8 cellular contexts compared by ENCODE assay signal in the genomic region with DNA sequence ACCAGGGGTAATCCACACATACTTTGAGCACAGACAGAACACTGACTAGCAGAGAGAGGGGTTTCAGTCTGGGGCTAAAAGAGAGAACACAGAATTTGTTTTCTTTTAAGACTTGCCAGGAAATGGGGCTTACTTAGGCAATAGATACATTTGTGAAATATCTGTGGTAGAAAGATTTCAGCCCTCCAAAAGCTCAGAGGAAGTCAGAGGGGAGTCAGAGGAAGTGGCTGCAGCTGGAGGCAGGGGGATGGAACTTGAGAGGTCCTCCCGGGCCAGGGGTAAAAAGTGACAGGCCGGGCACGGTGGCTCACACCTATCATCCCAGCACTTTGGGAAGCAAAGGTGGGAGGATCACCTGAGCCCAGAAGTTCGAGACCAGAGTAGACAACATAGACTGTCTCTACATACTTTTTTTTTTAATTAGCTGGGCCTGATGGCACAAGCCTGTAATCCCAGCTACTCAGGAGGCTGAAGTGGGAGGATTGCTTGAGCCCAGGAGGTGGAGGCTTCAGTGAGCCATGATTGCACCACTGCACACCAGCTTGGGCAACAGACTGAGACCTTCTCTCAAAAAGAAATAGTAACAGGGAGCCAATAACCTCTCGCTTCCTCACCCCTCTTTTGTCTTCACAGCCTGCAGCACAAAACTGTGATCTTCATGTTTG. TPM values are rescaled to one million over a fixed set of nuclear protein-coding genes. Genes with fewer than 3 reads are reported as not detected.
DNase-seq lines count a peak whose midpoint lies in the region; ATAC-seq and TF ChIP-seq lines count a peak whose summit lies in the region.

No MANE protein-coding gene starts in this region.

- no peak overlapping the region for H3K4me3 ChIP-seq in AG04450 (ENCODE audit: low read depth, low read length)

- no peaks in the 10 kb centered on the region for H3K27me3 ChIP-seq in AG04450 (ENCODE audit: control insufficient read depth, insufficient read depth, low read length)

- ATAC-seq in GM19043 (IDR thresholded peaks at IDR 0.05; ENCODE audit: low read depth, unreplicated experiment): peak; percentile 30
- ATAC-seq in GM19328 (IDR thresholded peaks at IDR 0.05; ENCODE audit: unreplicated experiment): no peak

- H3K9me3 ChIP-seq in AG04450 (ENCODE audit: control insufficient read depth, insufficient read depth, low read length): peaks cover 11% of the 10 kb centered on the region

- TF ChIP-seq CTCF in AG04450 (IDR thresholded peaks at IDR 0.05; ENCODE audit: low read depth, low read length) (no peak), glutamatergic neuron (IDR thresholded peaks at IDR 0.05; ENCODE audit: partially characterized antibody, unreplicated experiment) (no peak)

- CTCF ChIA-PET in AG04450 (lab: Charles Lee): no interaction called here

- H3K27ac ChIP-seq in AG04450 (ENCODE audit: low read depth, low read length): peak overlapping the region; percentile 83

- peaks cover 7% of the 10 kb centered on the region for H3K36me3 Mint-ChIP-seq in glutamatergic neuron (ENCODE audit: unreplicated experiment)

- peaks cover 8% of the 10 kb centered on the region for H3K27me3 Mint-ChIP-seq in glutamatergic neuron (ENCODE audit: unreplicated experiment)

- H3K27ac Mint-ChIP-seq in glutamatergic neuron (ENCODE audit: unreplicated experiment): no peak overlapping the region

- H3K4me1 Mint-ChIP-seq in glutamatergic neuron (ENCODE audit: low read depth, unreplicated experiment): no peaks in the 10 kb centered on the region

- no peak overlapping the region for H3K4me3 Mint-ChIP-seq in glutamatergic neuron (ENCODE audit: unreplicated experiment)

- H3K9me3 Mint-ChIP-seq in glutamatergic neuron (ENCODE audit: unreplicated experiment): peaks cover 2% of the 10 kb centered on the region

- DNase-seq in AG04450 (ENCODE audit: low read depth, low spot score): peak; percentile 49
- peak; percentile 77 for DNase-seq in SIG-M5 (lab: John Stamatoyannopoulos, UW)
- DNase-seq in germinal center (ENCODE audit: low spot score): peak; percentile 31
- no peak for DNase-seq in COLO668 (lab: John Stamatoyannopoulos, UW; ENCODE audit: unreplicated experiment)
- no peak for DNase-seq in glutamatergic neuron
- DNase-seq in HUDEP-2 (lab: John Stamatoyannopoulos, UW; ENCODE audit: unreplicated experiment in 76 of 76): no peak

- POLR2A ChIA-PET in AG04450 (lab: Yijun Ruan, JAX): interaction anchor here (0.7 to 1.6 kb wide), 6 partner anchors 50 to 108 kb away, joined by 3 to 9 read pairs (median 4); a partner anchor contains a TSS

RNA-seq across cellular contexts. Expression of a gene that starts 49.9 kb away (rescaled TPM):
- 9.2 and 13.1 TPM in 2 replicates for polyA plus RNA-seq in AG04450 (2011; rRNA removed)
- polyA minus RNA-seq in AG04450 (2011; rRNA and poly(A)+ RNA removed): 37.2 and 38.1 TPM in 2 replicates
- 1.5 TPM for total RNA-seq in glutamatergic neuron (ENCODE audit: unreplicated experiment)

RNA-seq across cellular contexts. Expression of a gene that starts 53.1 kb away (rescaled TPM):
- 26.2 and 34.5 TPM in 2 replicates for polyA plus RNA-seq in AG04450 (2011; rRNA removed)
- 25.0 and 28.7 TPM in 2 replicates for polyA minus RNA-seq in AG04450 (2011; rRNA and poly(A)+ RNA removed)
- total RNA-seq in glutamatergic neuron (ENCODE audit: unreplicated experiment): 3.4 TPM

Comparison
In these comparisons a context has a peak if more than half of its experiments do, and no peak if none do; other contexts are left out.
1. DNase-seq: peak in AG04450 (single experiment), SIG-M5 (single experiment) and germinal center (single experiment); none in COLO668 (single experiment), glutamatergic neuron (single experiment) and HUDEP-2 (0 of 76).